Comparison of ENCODE assay signal across 35 cellular contexts in genomic region chr15:92355307-92355706, GRCh38. TPM values are rescaled to one million over a fixed set of nuclear protein-coding genes. Genes with fewer than 3 reads are reported as not detected.
"Had no signal": no experiment of that assay in that cellular context is flagged by ENCODE, and none has a peak within 500 bp of the region (broad histone marks: within the 10 kb centered on the region; RNA-seq: fewer than 3 reads in every experiment).

No MANE protein-coding gene starts in this region.

- FAIRE-seq: astrocyte, TTC549 had no signal

- H3K36me3 ChIP-seq: adrenal gland, brain microvascular endothelial cell, breast epithelium had no signal

- H3K9me3 ChIP-seq: adrenal gland, body of pancreas, breast epithelium had no signal

- H3K27me3 ChIP-seq: adrenal gland, body of pancreas, brain microvascular endothelial cell, breast epithelium had no signal

- H3K4me3 ChIP-seq: adrenal gland, body of pancreas, breast epithelium had no signal

- ATAC-seq: activated CD8-positive, alpha-beta T cell treated with anti-CD3 and anti-CD28 coated beads for 36 hours; activated naive CD4-positive, alpha-beta T cell treated with anti-CD3 and anti-CD28 coated beads, Interleukin-2, amount 50 U/mL, for 72 hours; activated T-cell treated with anti-CD3 and anti-CD28 coated beads, Interleukin-2, amount 50 U/mL, for 4 hours; activated T-cell treated with anti-CD3 and anti-CD28 coated beads, Interleukin-2, amount 50 U/mL, for 72 hours; activated T-helper 17 cell treated with anti-CD3 and anti-CD28 coated beads, Interleukin-2, amount 50 U/mL, for 72 hours; body of pancreas had no signal

- H3K4me1 ChIP-seq: adrenal gland, body of pancreas, breast epithelium had no signal

- DNase-seq: activated B cell treated with CpG ODN at 0.5 μM for 24 hours; activated CD4-positive, alpha-beta memory T cell treated with anti-CD3 and anti-CD28 coated beads for 36 hours; activated CD4-positive, alpha-beta T cell treated with anti-CD3 and anti-CD28 coated beads for 4 hours; activated CD4-positive, alpha-beta T cell treated with anti-CD3 and anti-CD28 coated beads, Interleukin-2, amount 10 ng/mL, durations not matched to agents 24 days and 14 days; activated CD4-positive, alpha-beta T cell treated with anti-CD3 and anti-CD28 coated beads, Interleukin-2, amount 50 U/mL, for 1 hour; activated CD4-positive, alpha-beta T cell treated with anti-CD3 and anti-CD28 coated beads, Interleukin-2, amount 50 U/mL, for 4 hours; activated CD4-positive, CD25-positive, alpha-beta regulatory T cell treated with anti-CD3 and anti-CD28 coated beads, Interleukin-2, amount 50 U/mL, for 72 hours; activated CD8-positive, alpha-beta memory T cell treated with anti-CD3 and anti-CD28 coated beads, Interleukin-2, amount 50 U/mL, for 4 hours; activated CD8-positive, alpha-beta T cell treated with anti-CD3 and anti-CD28 coated beads for 36 hours; activated effector memory CD4-positive, alpha-beta T cell treated with anti-CD3 and anti-CD28 coated beads, Interleukin-2, amount 50 U/mL, for 16 hours; activated gamma-delta T cell treated with Interleukin-2 at 50 U/mL for 16 hours; activated naive CD4-positive, alpha-beta T cell; activated naive CD4-positive, alpha-beta T cell treated with anti-CD3 and anti-CD28 coated beads for 36 hours; activated naive CD4-positive, alpha-beta T cell treated with anti-CD3 and anti-CD28 coated beads, Interleukin-2, amount 50 U/mL, for 16 hours; activated naive CD8-positive, alpha-beta T cell treated with anti-CD3 and anti-CD28 coated beads for 36 hours; activated T-cell treated with anti-CD3 and anti-CD28 coated beads for 4 hours; activated T-cell treated with anti-CD3 and anti-CD28 coated beads, Interleukin-2, amount 50 U/mL, for 1 hour; activated T-cell treated with anti-CD3 and anti-CD28 coated beads, Interleukin-2, amount 50 U/mL, for 4 hours; activated T-cell treated with anti-CD3 and anti-CD28 coated beads, Interleukin-2, amount 50 U/mL, for 72 hours; adrenal gland; amniotic stem cell; aorta; body of pancreas; brain microvascular endothelial cell; cerebellar nuclear complex; T-helper 2 cell; T-helper 9 cell had no signal

- H3K27ac ChIP-seq: adrenal gland, body of pancreas, brain microvascular endothelial cell, breast epithelium, VCaP had no signal

RNA-seq across cellular contexts. Expression of gene ST8SIA2, which starts 38.4 kb away (rescaled TPM):
- total RNA-seq: activated B cell treated with CpG ODN at 0.5 μM for 24 hours; activated CD4-positive, alpha-beta memory T cell treated with anti-CD3 and anti-CD28 coated beads for 36 hours; activated CD4-positive, alpha-beta T cell treated with anti-CD3 and anti-CD28 coated beads, Interleukin-2, amount 10 ng/mL, durations not matched to agents 24 days and 14 days; activated CD8-positive, alpha-beta memory T cell treated with anti-CD3 and anti-CD28 coated beads for 36 hours; activated CD8-positive, alpha-beta T cell treated with anti-CD3 and anti-CD28 coated beads for 36 hours; activated naive CD4-positive, alpha-beta T cell treated with anti-CD3 and anti-CD28 coated beads for 36 hours; activated naive CD4-positive, alpha-beta T cell treated with anti-CD3 and anti-CD28 coated beads, Interleukin-2, amount 50 U/mL, for 72 hours; activated naive CD8-positive, alpha-beta T cell treated with anti-CD3 and anti-CD28 coated beads for 36 hours; activated T-cell treated with anti-CD3 and anti-CD28 coated beads, Interleukin-2, amount 50 U/mL, for 4 hours; activated T-cell treated with anti-CD3 and anti-CD28 coated beads, Interleukin-2, amount 50 U/mL, for 72 hours; activated T-helper 1 cell treated with anti-CD3 and anti-CD28 coated beads, Interleukin-12 subunit alpha, Interleukin-12 subunit beta, Interleukin-2, Interleukin-4 antibody, amounts not matched to agents 30 ng/mL and 10 ng/mL and 1 ng/mL, durations not matched to agents 14 hours and 24 hours and 36 hours; activated T-helper 17 cell treated with anti-CD3 and anti-CD28 coated beads, Interleukin-2, amount 50 U/mL, for 72 hours; aorta; body of pancreas had no signal
